Comparison of ENCODE assay signal across 26 cellular contexts in the genomic region with DNA sequence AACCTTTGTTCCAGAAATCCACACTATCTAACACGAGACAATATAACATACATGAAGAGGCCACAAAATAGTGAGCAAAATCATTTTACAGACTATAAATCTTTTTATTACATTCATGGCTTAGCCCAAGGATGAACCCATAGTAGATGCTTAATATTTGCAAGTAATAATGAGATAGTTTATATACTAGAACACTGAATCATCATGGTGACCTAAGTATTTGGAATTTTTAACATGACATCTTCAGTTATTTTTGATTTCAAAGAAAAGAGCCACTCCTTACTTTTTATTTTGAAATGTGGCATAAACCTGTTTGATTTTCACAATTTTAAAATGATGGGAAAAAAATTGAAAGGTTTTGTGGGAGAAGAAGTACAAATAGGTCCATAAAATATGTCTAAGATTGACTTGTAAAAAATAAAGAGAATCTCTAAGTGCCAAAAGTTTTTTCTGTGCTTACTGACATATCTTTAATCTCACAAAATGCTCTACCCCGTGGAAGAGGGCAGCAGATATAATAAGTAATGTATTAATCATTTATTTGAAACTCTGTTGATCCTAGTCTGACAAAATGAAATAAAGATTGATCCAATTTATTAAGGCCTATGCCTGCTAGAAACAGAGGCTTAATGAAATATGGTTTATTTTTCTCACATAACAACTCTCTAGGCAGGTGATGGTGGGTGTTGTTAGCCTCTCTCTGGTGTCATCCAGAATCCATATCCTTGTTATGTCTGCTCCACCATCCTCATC.
"Had no signal": no experiment of that assay in that cellular context is flagged by ENCODE, and none has a peak within 500 bp of the region (broad histone marks: within the 10 kb centered on the region; RNA-seq: fewer than 3 reads in every experiment).

No MANE protein-coding gene starts in this region.

- FAIRE-seq: keratinocyte had no signal

- H3K4me3 ChIP-seq: coronary artery, esophagus squamous epithelium, heart right ventricle, lower lobe of right lung, prostate gland, skin epidermis, tibial artery had no signal

- H3K36me3 Mint-ChIP-seq: activated naive CD8-positive, alpha-beta T cell treated with anti-CD3 and anti-CD28 coated beads for 36 hours; natural killer cell had no signal

- H3K27ac ChIP-seq: coronary artery, esophagus squamous epithelium, heart right ventricle, lower lobe of right lung, prostate gland, skin epidermis, tibial artery had no signal

- H3K36me3 ChIP-seq: esophagus squamous epithelium, heart right ventricle, lower lobe of right lung, prostate gland, tibial artery had no signal

- H3K27ac Mint-ChIP-seq: activated B cell treated with CpG ODN at 0.5 μM for 24 hours; activated CD4-positive, alpha-beta T cell treated with anti-CD3 and anti-CD28 coated beads for 36 hours; activated naive CD8-positive, alpha-beta T cell treated with anti-CD3 and anti-CD28 coated beads for 36 hours; activated T-cell treated with anti-CD3 and anti-CD28 coated beads, Interleukin-2, amount 50 U/mL, for 24 hours; activated T-helper 2 cell treated with anti-CD3 and anti-CD28 coated beads, Interferon-gamma antibody, Interleukin-2, Interleukin-4, amounts not matched to agents 10 μg/mL and 5 μg/mL and 100 μg/mL, durations not matched to agents 14 hours and 24 hours and 36 hours; natural killer cell; stimulated activated naive CD8-positive, alpha-beta T cell treated with anti-CD3 and anti-CD28 coated beads, Interleukin-15, Interleukin-2, amounts not matched to agents 100 ng/mL and 50 ng/mL, for 24 hours; T-helper 1 cell treated with Interleukin-12 subunit alpha and Interleukin-12 subunit beta and Interleukin-4 antibody, amounts not matched to agents 30 μg/mL and 1 μg/mL, for 36 hours had no signal

- H3K9me3 ChIP-seq: esophagus squamous epithelium, lower lobe of right lung, prostate gland, tibial artery had no signal

- DNase-seq: activated B cell treated with CpG ODN at 0.5 μM for 24 hours; activated CD4-positive, alpha-beta T cell treated with anti-CD3 and anti-CD28 coated beads for 36 hours; activated CD4-positive, alpha-beta T cell treated with anti-CD3 and anti-CD28 coated beads, Interleukin-2, amount 50 U/mL, for 4 hours; activated CD8-positive, alpha-beta memory T cell treated with anti-CD3 and anti-CD28 coated beads for 24 hours; activated CD8-positive, alpha-beta memory T cell treated with anti-CD3 and anti-CD28 coated beads, Interleukin-2, amount 50 U/mL, for 4 hours; activated naive CD4-positive, alpha-beta T cell; activated naive CD8-positive, alpha-beta T cell treated with anti-CD3 and anti-CD28 coated beads for 36 hours; activated T-cell treated with anti-CD3 and anti-CD28 coated beads, Interleukin-2, amount 50 U/mL, for 24 hours; amygdala; cerebellar nuclear complex; esophagus squamous epithelium; heart right ventricle; left colon; lower lobe of right lung; natural killer cell; stimulated activated CD4-positive, alpha-beta T cell treated with anti-CD3 and anti-CD28 coated beads, Interleukin-1b, Interleukin-23, amount 100 ng/mL, for 48 hours; substantia nigra; T1000; tibial artery had no signal

- H3K9me3 Mint-ChIP-seq: activated naive CD8-positive, alpha-beta T cell treated with anti-CD3 and anti-CD28 coated beads for 36 hours; activated T-helper 2 cell treated with anti-CD3 and anti-CD28 coated beads, Interferon-gamma antibody, Interleukin-2, Interleukin-4, amounts not matched to agents 10 μg/mL and 5 μg/mL and 100 μg/mL, durations not matched to agents 14 hours and 24 hours and 36 hours; stimulated activated naive CD8-positive, alpha-beta T cell treated with anti-CD3 and anti-CD28 coated beads, Interleukin-15, Interleukin-2, amounts not matched to agents 100 ng/mL and 50 ng/mL, for 24 hours; T-helper 1 cell treated with Interleukin-12 subunit alpha and Interleukin-12 subunit beta and Interleukin-4 antibody, amounts not matched to agents 30 μg/mL and 1 μg/mL, for 36 hours had no signal

- H3K27me3 Mint-ChIP-seq: activated CD4-positive, alpha-beta T cell treated with anti-CD3 and anti-CD28 coated beads for 36 hours; activated naive CD8-positive, alpha-beta T cell treated with anti-CD3 and anti-CD28 coated beads for 36 hours; activated T-cell treated with anti-CD3 and anti-CD28 coated beads, Interleukin-2, amount 50 U/mL, for 24 hours; stimulated activated naive CD8-positive, alpha-beta T cell treated with anti-CD3 and anti-CD28 coated beads, Interleukin-15, Interleukin-2, amounts not matched to agents 100 ng/mL and 50 ng/mL, for 24 hours had no signal

- H3K27me3 ChIP-seq: esophagus squamous epithelium, heart right ventricle, tibial artery had no signal

- H3K4me1 Mint-ChIP-seq: activated B cell treated with CpG ODN at 0.5 μM for 24 hours; activated CD4-positive, alpha-beta T cell treated with anti-CD3 and anti-CD28 coated beads for 36 hours; activated naive CD8-positive, alpha-beta T cell treated with anti-CD3 and anti-CD28 coated beads for 36 hours; natural killer cell had no signal

- H3K4me3 Mint-ChIP-seq: activated B cell treated with CpG ODN at 0.5 μM for 24 hours; activated CD4-positive, alpha-beta T cell treated with anti-CD3 and anti-CD28 coated beads for 36 hours; activated naive CD8-positive, alpha-beta T cell treated with anti-CD3 and anti-CD28 coated beads for 36 hours; activated T-cell treated with anti-CD3 and anti-CD28 coated beads, Interleukin-2, amount 50 U/mL, for 24 hours; natural killer cell; stimulated activated naive CD8-positive, alpha-beta T cell treated with anti-CD3 and anti-CD28 coated beads, Interleukin-15, Interleukin-2, amounts not matched to agents 100 ng/mL and 50 ng/mL, for 24 hours; T-helper 1 cell treated with Interleukin-12 subunit alpha and Interleukin-12 subunit beta and Interleukin-4 antibody, amounts not matched to agents 30 μg/mL and 1 μg/mL, for 36 hours had no signal

- H3K4me1 ChIP-seq: heart right ventricle, lower lobe of right lung, prostate gland, tibial artery had no signal

- ATAC-seq: activated CD4-positive, alpha-beta T cell treated with anti-CD3 and anti-CD28 coated beads for 36 hours; heart right ventricle; left colon; lower lobe of right lung; natural killer cell had no signal
